ENCODE assay signal across 2 cellular contexts in the genomic region with DNA sequence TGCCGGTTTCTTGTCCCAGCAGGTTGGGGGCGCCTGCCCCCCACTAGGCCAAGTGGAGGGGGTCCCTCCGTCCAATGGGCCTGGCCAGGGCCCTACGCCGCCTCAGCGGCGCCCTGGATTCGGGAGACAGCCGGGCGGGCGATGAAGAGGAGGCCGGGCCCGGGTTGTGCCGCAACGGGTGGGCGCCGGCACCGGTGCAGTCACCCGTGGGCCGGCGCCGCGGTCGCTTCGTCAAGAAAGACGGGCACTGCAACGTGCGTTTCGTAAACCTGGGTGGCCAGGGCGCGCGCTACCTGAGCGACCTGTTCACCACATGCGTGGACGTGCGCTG.
TF ChIP-seq lines count a peak whose summit lies in the region.

No MANE protein-coding gene starts in this region.

TF ChIP-seq in GM23338, 12 proteins besides CTCF, POLR2A, EP300 and RAD21 (continues in another document):
- TF ChIP-seq JUNB (IDR thresholded peaks at IDR 0.05; ENCODE audit: unreplicated experiment) (no peak), STAT1 (IDR thresholded peaks at IDR 0.05; ENCODE audit: unreplicated experiment) (no peak), POLR2AphosphoS5 (IDR thresholded peaks at IDR 0.05; ENCODE audit: low read depth) (no peak), EZH2 (IDR thresholded peaks at IDR 0.05; ENCODE audit: low read depth, unreplicated experiment) (no peak), ZNF331 (CRISPR knock-in tag; IDR thresholded peaks at IDR 0.05; ENCODE audit: low read depth) (no peak), EZH2phosphoT487 (IDR thresholded peaks at IDR 0.05; ENCODE audit: unreplicated experiment) (no peak), CREB1 (CRISPR knock-in tag; IDR thresholded peaks at IDR 0.05; ENCODE audit: low read depth) (no peak), ETS1 (IDR thresholded peaks at IDR 0.05) (no peak), NANOG (IDR thresholded peaks at IDR 0.05; ENCODE audit: borderline replicate concordance) (no peak)
- TF ChIP-seq, protein P1, sequence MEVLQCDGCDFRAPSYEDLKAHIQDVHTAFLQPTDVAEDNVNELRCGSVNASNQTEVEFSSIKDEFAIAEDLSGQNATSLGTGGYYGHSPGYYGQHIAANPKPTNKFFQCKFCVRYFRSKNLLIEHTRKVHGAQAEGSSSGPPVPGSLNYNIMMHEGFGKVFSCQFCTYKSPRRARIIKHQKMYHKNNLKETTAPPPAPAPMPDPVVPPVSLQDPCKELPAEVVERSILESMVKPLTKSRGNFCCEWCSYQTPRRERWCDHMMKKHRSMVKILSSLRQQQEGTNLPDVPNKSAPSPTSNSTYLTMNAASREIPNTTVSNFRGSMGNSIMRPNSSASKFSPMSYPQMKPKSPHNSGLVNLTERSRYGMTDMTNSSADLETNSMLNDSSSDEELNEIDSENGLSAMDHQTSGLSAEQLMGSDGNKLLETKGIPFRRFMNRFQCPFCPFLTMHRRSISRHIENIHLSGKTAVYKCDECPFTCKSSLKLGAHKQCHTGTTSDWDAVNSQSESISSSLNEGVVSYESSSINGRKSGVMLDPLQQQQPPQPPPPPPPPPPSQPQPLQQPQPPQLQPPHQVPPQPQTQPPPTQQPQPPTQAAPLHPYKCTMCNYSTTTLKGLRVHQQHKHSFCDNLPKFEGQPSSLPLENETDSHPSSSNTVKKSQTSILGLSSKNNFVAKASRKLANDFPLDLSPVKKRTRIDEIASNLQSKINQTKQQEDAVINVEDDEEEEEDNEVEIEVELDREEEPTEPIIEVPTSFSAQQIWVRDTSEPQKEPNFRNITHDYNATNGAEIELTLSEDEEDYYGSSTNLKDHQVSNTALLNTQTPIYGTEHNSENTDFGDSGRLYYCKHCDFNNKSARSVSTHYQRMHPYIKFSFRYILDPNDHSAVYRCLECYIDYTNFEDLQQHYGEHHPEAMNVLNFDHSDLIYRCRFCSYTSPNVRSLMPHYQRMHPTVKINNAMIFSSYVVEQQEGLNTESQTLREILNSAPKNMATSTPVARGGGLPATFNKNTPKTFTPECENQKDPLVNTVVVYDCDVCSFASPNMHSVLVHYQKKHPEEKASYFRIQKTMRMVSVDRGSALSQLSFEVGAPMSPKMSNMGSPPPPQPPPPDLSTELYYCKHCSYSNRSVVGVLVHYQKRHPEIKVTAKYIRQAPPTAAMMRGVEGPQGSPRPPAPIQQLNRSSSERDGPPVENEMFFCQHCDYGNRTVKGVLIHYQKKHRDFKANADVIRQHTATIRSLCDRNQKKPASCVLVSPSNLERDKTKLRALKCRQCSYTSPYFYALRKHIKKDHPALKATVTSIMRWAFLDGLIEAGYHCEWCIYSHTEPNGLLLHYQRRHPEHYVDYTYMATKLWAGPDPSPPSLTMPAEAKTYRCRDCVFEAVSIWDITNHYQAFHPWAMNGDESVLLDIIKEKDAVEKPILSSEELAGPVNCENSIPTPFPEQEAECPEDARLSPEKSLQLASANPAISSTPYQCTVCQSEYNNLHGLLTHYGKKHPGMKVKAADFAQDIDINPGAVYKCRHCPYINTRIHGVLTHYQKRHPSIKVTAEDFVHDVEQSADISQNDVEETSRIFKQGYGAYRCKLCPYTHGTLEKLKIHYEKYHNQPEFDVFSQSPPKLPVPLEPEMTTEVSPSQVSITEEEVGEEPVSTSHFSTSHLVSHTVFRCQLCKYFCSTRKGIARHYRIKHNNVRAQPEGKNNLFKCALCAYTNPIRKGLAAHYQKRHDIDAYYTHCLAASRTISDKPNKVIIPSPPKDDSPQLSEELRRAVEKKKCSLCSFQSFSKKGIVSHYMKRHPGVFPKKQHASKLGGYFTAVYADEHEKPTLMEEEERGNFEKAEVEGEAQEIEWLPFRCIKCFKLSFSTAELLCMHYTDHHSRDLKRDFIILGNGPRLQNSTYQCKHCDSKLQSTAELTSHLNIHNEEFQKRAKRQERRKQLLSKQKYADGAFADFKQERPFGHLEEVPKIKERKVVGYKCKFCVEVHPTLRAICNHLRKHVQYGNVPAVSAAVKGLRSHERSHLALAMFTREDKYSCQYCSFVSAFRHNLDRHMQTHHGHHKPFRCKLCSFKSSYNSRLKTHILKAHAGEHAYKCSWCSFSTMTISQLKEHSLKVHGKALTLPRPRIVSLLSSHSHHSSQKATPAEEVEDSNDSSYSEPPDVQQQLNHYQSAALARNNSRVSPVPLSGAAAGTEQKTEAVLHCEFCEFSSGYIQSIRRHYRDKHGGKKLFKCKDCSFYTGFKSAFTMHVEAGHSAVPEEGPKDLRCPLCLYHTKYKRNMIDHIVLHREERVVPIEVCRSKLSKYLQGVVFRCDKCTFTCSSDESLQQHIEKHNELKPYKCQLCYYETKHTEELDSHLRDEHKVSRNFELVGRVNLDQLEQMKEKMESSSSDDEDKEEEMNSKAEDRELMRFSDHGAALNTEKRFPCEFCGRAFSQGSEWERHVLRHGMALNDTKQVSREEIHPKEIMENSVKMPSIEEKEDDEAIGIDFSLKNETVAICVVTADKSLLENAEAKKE (CRISPR knock-in tag; IDR thresholded peaks at IDR 0.05): no peak

TF ChIP-seq in H1, 55 proteins besides CTCF, POLR2A, EP300 and RAD21:
- no peak for TF ChIP-seq SIX5 (IDR thresholded peaks at IDR 0.05; ENCODE audit: low read depth, low read length)
- no peak for TF ChIP-seq CBX8 (IDR thresholded peaks at IDR 0.05; ENCODE audit: borderline replicate concordance, low read depth, low read length)
- TF ChIP-seq NRF1 (IDR thresholded peaks at IDR 0.05; ENCODE audit: low read depth, low read length): no peak
- TF ChIP-seq JUND (IDR thresholded peaks at IDR 0.05; ENCODE audit: low read length): no peak
- no peak for TF ChIP-seq MAX (IDR thresholded peaks at IDR 0.05)
- no peak for TF ChIP-seq YY1 (IDR thresholded peaks at IDR 0.05; ENCODE audit: low read depth, low read length)
